In the genomic region with DNA sequence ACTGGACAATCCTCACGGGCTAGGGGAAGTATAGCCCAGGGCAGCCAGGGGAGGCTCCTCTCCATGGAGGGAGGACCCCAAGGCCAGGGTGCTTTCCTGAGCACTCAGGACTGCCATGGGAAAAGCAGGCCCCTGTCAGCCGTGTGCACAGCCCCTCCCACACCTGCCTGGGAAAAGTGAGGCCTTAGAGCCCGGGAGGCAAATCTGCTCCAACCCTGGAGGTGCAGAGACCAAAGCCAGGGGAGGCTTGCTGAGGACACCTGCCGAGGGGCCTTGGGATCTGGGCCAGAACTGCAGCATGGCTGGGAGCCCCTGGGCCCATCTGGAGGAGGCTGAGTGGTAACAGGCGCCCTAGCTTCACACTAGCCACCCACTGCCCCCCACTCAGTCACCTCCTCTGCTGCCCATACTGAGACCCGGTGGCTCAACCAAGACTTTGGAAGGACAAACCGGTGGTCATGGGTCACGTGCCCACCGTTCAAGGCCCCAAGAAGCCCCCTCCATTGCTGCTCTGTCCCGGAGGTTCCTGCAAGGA, we compare ENCODE assay signal across 23 cellular contexts.
"Had no signal": no experiment of that assay in that cellular context is flagged by ENCODE, and none has a peak within 500 bp of the region (broad histone marks: within the 10 kb centered on the region; RNA-seq: fewer than 3 reads in every experiment).

No MANE protein-coding gene starts in this region.

- ATAC-seq: foreskin keratinocyte; lower lobe of right lung; stimulated activated effector memory CD8-positive, alpha-beta T cell treated with anti-CD3 and anti-CD28 coated beads, Interleukin-12 subunit alpha, Interleukin-12 subunit beta, amount 100 ng/mL, for 72 hours; stimulated activated naive CD8-positive, alpha-beta T cell treated with anti-CD3 and anti-CD28 coated beads, Interleukin-15, Interleukin-2, amounts not matched to agents 100 U/mL and 50 U/mL, for 24 hours had no signal

- H3K4me3 Mint-ChIP-seq: memory B cell; mesothelial cell of epicardium; natural killer cell treated with Interleukin-12 subunit alpha and Interleukin-12 subunit beta and Interleukin-15 and Interleukin-18, amount 100 ng/mL, for 72 hours; neural progenitor cell; stimulated activated effector memory CD8-positive, alpha-beta T cell treated with anti-CD3 and anti-CD28 coated beads, Interleukin-12 subunit alpha, Interleukin-12 subunit beta, amount 100 ng/mL, for 72 hours had no signal

- H3K27ac ChIP-seq: colonic mucosa, foreskin keratinocyte, hepatocyte, lower lobe of right lung, neural progenitor cell, parathyroid adenoma, tibial artery, upper lobe of left lung, uterus had no signal

- H3K9me3 ChIP-seq: colonic mucosa, lower lobe of right lung, tibial artery, upper lobe of left lung, uterus had no signal

- H3K36me3 ChIP-seq: colonic mucosa, lower lobe of right lung, neural progenitor cell, tibial artery, upper lobe of left lung, uterus had no signal

- H3K36me3 Mint-ChIP-seq: memory B cell; mesothelial cell of epicardium; natural killer cell treated with Interleukin-12 subunit alpha and Interleukin-12 subunit beta and Interleukin-15 and Interleukin-18, amount 100 ng/mL, for 72 hours; neural progenitor cell; stimulated activated effector memory CD8-positive, alpha-beta T cell treated with anti-CD3 and anti-CD28 coated beads, Interleukin-12 subunit alpha, Interleukin-12 subunit beta, amount 100 ng/mL, for 72 hours had no signal

- H3K9ac ChIP-seq: neural progenitor cell, parathyroid adenoma had no signal

- H3K4me2 ChIP-seq: hepatocyte, neural progenitor cell, smooth muscle cell had no signal

- DNase-seq: cerebellar nuclear complex; colonic mucosa; dermis blood vessel endothelial cell; erythroblast; foreskin keratinocyte; head of caudate nucleus; lower lobe of right lung; occipital lobe; stimulated activated CD4-positive, alpha-beta T cell treated with anti-CD3 and anti-CD28 coated beads, Interleukin-4, amount 100 ng/mL, for 1 hour; stimulated activated CD8-positive, alpha-beta memory T cell treated with anti-CD3 and anti-CD28 coated beads, Interleukin-4, amount 100 ng/mL, for 48 hours; stimulated activated naive CD8-positive, alpha-beta T cell treated with anti-CD3 and anti-CD28 coated beads, Interleukin-15, Interleukin-2, amounts not matched to agents 100 U/mL and 50 U/mL, for 24 hours; tibial artery; uterus had no signal

- H3K27me3 ChIP-seq: colonic mucosa, neural progenitor cell, uterus had no signal

- H3K4me1 ChIP-seq: colonic mucosa, foreskin keratinocyte, lower lobe of right lung, parathyroid adenoma, upper lobe of left lung, uterus had no signal

- H3K9me3 Mint-ChIP-seq: memory B cell; mesothelial cell of epicardium; natural killer cell treated with Interleukin-12 subunit alpha and Interleukin-12 subunit beta and Interleukin-15 and Interleukin-18, amount 100 ng/mL, for 72 hours; neural progenitor cell; stimulated activated effector memory CD8-positive, alpha-beta T cell treated with anti-CD3 and anti-CD28 coated beads, Interleukin-12 subunit alpha, Interleukin-12 subunit beta, amount 100 ng/mL, for 72 hours had no signal

- FAIRE-seq: endothelial cell of umbilical vein had no signal

- H3K27ac Mint-ChIP-seq: memory B cell; mesothelial cell of epicardium; natural killer cell treated with Interleukin-12 subunit alpha and Interleukin-12 subunit beta and Interleukin-15 and Interleukin-18, amount 100 ng/mL, for 72 hours; neural progenitor cell; stimulated activated effector memory CD8-positive, alpha-beta T cell treated with anti-CD3 and anti-CD28 coated beads, Interleukin-12 subunit alpha, Interleukin-12 subunit beta, amount 100 ng/mL, for 72 hours had no signal

- H2AFZ ChIP-seq: hepatocyte, neural progenitor cell, parathyroid adenoma had no signal

- H3K4me3 ChIP-seq: colonic mucosa, hepatocyte, lower lobe of right lung, neural progenitor cell, smooth muscle cell, tibial artery, upper lobe of left lung, uterus had no signal

- H3K79me2 ChIP-seq: hepatocyte, parathyroid adenoma had no signal

- H3K4me1 Mint-ChIP-seq: memory B cell; mesothelial cell of epicardium; stimulated activated effector memory CD8-positive, alpha-beta T cell treated with anti-CD3 and anti-CD28 coated beads, Interleukin-12 subunit alpha, Interleukin-12 subunit beta, amount 100 ng/mL, for 72 hours had no signal
